In genomic region chr18:10516078-10516477, GRCh38 we compare ENCODE assay signal across 18 cellular contexts.
"Had no signal": no experiment of that assay in that cellular context is flagged by ENCODE, and none has a peak within 500 bp of the region (broad histone marks: within the 10 kb centered on the region; RNA-seq: fewer than 3 reads in every experiment).

No MANE protein-coding gene starts in this region.

- H3K27me3 Mint-ChIP-seq: type B pancreatic cell had no signal

- H3K36me3 Mint-ChIP-seq: natural killer cell, type B pancreatic cell had no signal

- FAIRE-seq: pancreas had no signal

- H3K27me3 ChIP-seq: esophagus squamous epithelium, foreskin keratinocyte, pancreas, right lobe of liver had no signal

- H3K9me3 ChIP-seq: esophagus squamous epithelium, pancreas, right lobe of liver, thoracic aorta had no signal

- H3K27ac ChIP-seq: epithelial cell of prostate, foreskin keratinocyte, pancreas, right lobe of liver had no signal

- H3K4me3 ChIP-seq: esophagus squamous epithelium, pancreas, right lobe of liver, thoracic aorta had no signal

- H3K4me3 Mint-ChIP-seq: dendritic cell treated with granulocyte-macrophage colony-stimulating factor and Interleukin-4, amounts not matched to agents 40 ng/mL and 50 ng/mL, for 4 days; effector memory CD8-positive, alpha-beta T cell; natural killer cell; stimulated activated memory B cell treated with anti-CD40 and anti-IgM and Interleukin-4, amounts not matched to agents 10 μg/mL and 1 μg/mL and 100 μg/mL, for 72 hours; stimulated activated naive CD8-positive, alpha-beta T cell treated with anti-CD3 and anti-CD28 coated beads, Interleukin-15, Interleukin-2, amounts not matched to agents 100 ng/mL and 50 ng/mL, for 24 hours; type B pancreatic cell had no signal

- ATAC-seq: effector memory CD8-positive, alpha-beta T cell; left colon; natural killer cell; pancreas; right lobe of liver; stimulated activated memory B cell treated with anti-CD40 and anti-IgM and Interleukin-4, amounts not matched to agents 10 μg/mL and 1 μg/mL and 100 μg/mL, for 72 hours had no signal

- H3K4me1 Mint-ChIP-seq: stimulated activated memory B cell treated with anti-CD40 and anti-IgM and Interleukin-4, amounts not matched to agents 10 μg/mL and 1 μg/mL and 100 μg/mL, for 72 hours had no signal

- H3K9me3 Mint-ChIP-seq: natural killer cell had no signal

- H3K36me3 ChIP-seq: esophagus squamous epithelium, pancreas, right lobe of liver, thoracic aorta had no signal

- DNase-seq: central memory CD4-positive, alpha-beta T cell; effector memory CD8-positive, alpha-beta T cell; esophagus squamous epithelium; hippocampal formation; left colon; natural killer cell; occipital lobe; pancreas; right lobe of liver; stimulated activated CD4-positive, alpha-beta T cell treated with anti-CD3 and anti-CD28 coated beads, Interleukin-4, amount 100 ng/mL, for 1 hour had no signal

- H3K27ac Mint-ChIP-seq: dendritic cell treated with granulocyte-macrophage colony-stimulating factor and Interleukin-4, amounts not matched to agents 40 ng/mL and 50 ng/mL, for 4 days; effector memory CD8-positive, alpha-beta T cell; natural killer cell; progenitor cell of endocrine pancreas; stimulated activated memory B cell treated with anti-CD40 and anti-IgM and Interleukin-4, amounts not matched to agents 10 μg/mL and 1 μg/mL and 100 μg/mL, for 72 hours; stimulated activated naive CD8-positive, alpha-beta T cell treated with anti-CD3 and anti-CD28 coated beads, Interleukin-15, Interleukin-2, amounts not matched to agents 100 ng/mL and 50 ng/mL, for 24 hours; type B pancreatic cell had no signal
